In genomic region chr3:66486187-66486586, GRCh38 we compare ENCODE assay signal across 14 cellular contexts. TPM values are rescaled to one million over a fixed set of nuclear protein-coding genes. Genes with fewer than 3 reads are reported as not detected.
DNase-seq lines count a peak whose midpoint lies in the region; ATAC-seq, FAIRE-seq and TF ChIP-seq lines count a peak whose summit lies in the region.
"Had no signal": no experiment of that assay in that cellular context is flagged by ENCODE, and none has a peak within 500 bp of the region (broad histone marks: within the 10 kb centered on the region; RNA-seq: fewer than 3 reads in every experiment).

No MANE protein-coding gene starts in this region.

- no peaks in the 10 kb centered on the region for H3K27me3 ChIP-seq in right cardiac atrium (ENCODE audit: control insufficient read depth, insufficient read depth)
- no peaks in the 10 kb centered on the region for H3K27me3 ChIP-seq in esophagus muscularis mucosa
- H3K27me3 ChIP-seq in pancreas, result no peaks in the 10 kb centered on the region

- no peak overlapping the region for H3K4me3 ChIP-seq in right cardiac atrium (ENCODE audit: low read length)
- peak overlapping the region in 1 of 4 donors; percentile 4 for H3K4me3 ChIP-seq in esophagus muscularis mucosa
- H3K4me3 ChIP-seq in pancreas, result no peak overlapping the region

- H3K27ac ChIP-seq in right cardiac atrium (ENCODE audit: low read length) (peak overlapping the region; percentile 75), esophagus muscularis mucosa (replicated peaks in 1 of 4) (peak overlapping the region; percentile 86 to 99 (median 92)), pancreas (peak overlapping the region in 3 of 4 donors; percentile 34 to 82 (median 53))

- DNase-seq in right cardiac atrium (no peak), left cardiac atrium (no peak), esophagus muscularis mucosa (ENCODE audit: extremely low spot score) (no peak), pancreas (no peak), NCI-H345 (lab: John Stamatoyannopoulos, UW) (no peak), progenitor cell of endocrine pancreas (ENCODE audit: low spot score, unreplicated experiment) (no peak), NCI-H2029 (lab: John Stamatoyannopoulos, UW) (no peak)
- DNase-seq: activated CD8-positive, alpha-beta T cell treated with anti-CD3 and anti-CD28 coated beads, Interleukin-2, amount 10 ng/mL, durations not matched to agents 7 days and 5 days; H7; small intestine had no signal

- TF ChIP-seq POLR2A in esophagus muscularis mucosa (IDR thresholded peaks at IDR 0.05; ENCODE audit: low read depth), result no peak

- TF ChIP-seq CTCF in esophagus muscularis mucosa (IDR thresholded peaks at IDR 0.05), result no peak
- TF ChIP-seq CTCF in pancreas (IDR thresholded peaks at IDR 0.05), result no peak
- TF ChIP-seq CTCF in progenitor cell of endocrine pancreas (IDR thresholded peaks at IDR 0.05; ENCODE audit: unreplicated experiment), result no peak

- H3K36me3 Mint-ChIP-seq in progenitor cell of endocrine pancreas (ENCODE audit: insufficient read depth), result no peaks in the 10 kb centered on the region

- WGBS in right cardiac atrium, result 85% methylated on average over 5 of the region's 5 CpGs
- 57% methylated on average over 5 of the region's 5 CpGs for WGBS in esophagus muscularis mucosa
- 43 to 61% methylated on average over 5 of the region's 5 CpGs for WGBS in pancreas, 2 donors

- no peaks in the 10 kb centered on the region for H3K9me3 ChIP-seq in right cardiac atrium (ENCODE audit: control insufficient read depth, low read length)
- H3K9me3 ChIP-seq in esophagus muscularis mucosa, result no peaks in the 10 kb centered on the region
- H3K9me3 ChIP-seq in pancreas, result no peaks in the 10 kb centered on the region

- intact Hi-C loops in right cardiac atrium (cut with DNase I) (no loop called here), left cardiac atrium (cut with DNase I) (no loop called here), esophagus muscularis mucosa (cut with DNase I) (no loop called here), pancreas (cut with DNase I) (no loop called here)

- no peaks in the 10 kb centered on the region for H3K27me3 Mint-ChIP-seq in progenitor cell of endocrine pancreas
- H3K27me3 Mint-ChIP-seq: activated naive CD4-positive, alpha-beta T cell treated with anti-CD3 and anti-CD28 coated beads, Interleukin-2, amount 50 U/mL, for 24 hours had no signal

- H3K27ac Mint-ChIP-seq in progenitor cell of endocrine pancreas, result no peak overlapping the region
- H3K27ac Mint-ChIP-seq: activated CD8-positive, alpha-beta T cell treated with anti-CD3 and anti-CD28 coated beads, Interleukin-2, amount 10 ng/mL, durations not matched to agents 7 days and 5 days; T-helper 2 cell treated with Interferon-gamma antibody and Interleukin-4, amounts not matched to agents 5 μg/mL and 100 μg/mL, for 36 hours had no signal

- H3K4me1 ChIP-seq in right cardiac atrium (ENCODE audit: control insufficient read depth, insufficient read depth, low read length) (peaks cover 15% of the 10 kb centered on the region), esophagus muscularis mucosa (peaks cover 80 to 100% (median 100%) of the 10 kb centered on the region in 4 donors), pancreas (peaks cover 64 to 83% (median 68%) of the 10 kb centered on the region in 3 donors)

- H3K9me3 Mint-ChIP-seq in progenitor cell of endocrine pancreas (ENCODE audit: low read depth), result peaks cover 6% of the 10 kb centered on the region
- H3K9me3 Mint-ChIP-seq: activated naive CD4-positive, alpha-beta T cell treated with anti-CD3 and anti-CD28 coated beads, Interleukin-2, amount 50 U/mL, for 24 hours; T-helper 2 cell treated with Interferon-gamma antibody and Interleukin-4, amounts not matched to agents 5 μg/mL and 100 μg/mL, for 36 hours had no signal

- H3K4me3 Mint-ChIP-seq in progenitor cell of endocrine pancreas (ENCODE audit: low read depth), result no peak overlapping the region
- H3K4me3 Mint-ChIP-seq: activated CD8-positive, alpha-beta T cell treated with anti-CD3 and anti-CD28 coated beads, Interleukin-2, amount 10 ng/mL, durations not matched to agents 7 days and 5 days had no signal

- no peaks in the 10 kb centered on the region for H3K36me3 ChIP-seq in esophagus muscularis mucosa
- H3K36me3 ChIP-seq in pancreas, result no peaks in the 10 kb centered on the region

- no peak for FAIRE-seq in pancreas (lab: Jason Lieb, UNC)
- FAIRE-seq: RCC 7860, small intestine had no signal

- peaks cover 47% of the 10 kb centered on the region for H3K4me1 Mint-ChIP-seq in progenitor cell of endocrine pancreas (ENCODE audit: low read depth)

- ATAC-seq in right cardiac atrium (no peak), left cardiac atrium (no peak), pancreas (no peak), GM21717 (IDR thresholded peaks at IDR 0.05; ENCODE audit: unreplicated experiment) (no peak)
- ATAC-seq: activated CD8-positive, alpha-beta T cell treated with anti-CD3 and anti-CD28 coated beads, Interleukin-2, amount 10 ng/mL, durations not matched to agents 7 days and 5 days had no signal

- no peak for TF ChIP-seq EP300 in esophagus muscularis mucosa (IDR thresholded peaks at IDR 0.05)

RNA-seq across cellular contexts. Expression of gene LRIG1, which starts 14.6 kb away (rescaled TPM):
- total RNA-seq in right cardiac atrium, result 100 to 1,000 TPM; 103 to 140 (median 122) TPM
- 80.2 TPM for polyA plus RNA-seq in right cardiac atrium
- total RNA-seq in left cardiac atrium, result 100 to 1,000 TPM in 1 of 2 donors, 10 to 100 TPM in 1; 88.8 to 115 TPM
- 100 to 1,000 TPM in 3 of 4 donors, 10 to 100 TPM in 1; 95.3 to 136 (median 131) TPM for total RNA-seq in esophagus muscularis mucosa
- total RNA-seq in pancreas, result 100 to 1,000 TPM in 1 of 6 donors, 10 to 100 TPM in 5; 57.8 to 104 (median 80.5) TPM
- 10 to 100 TPM; 32.7 to 35.8 TPM for polyA plus RNA-seq in pancreas
- total RNA-seq in progenitor cell of endocrine pancreas, result 31.4 and 32.4 TPM in 2 replicates
